8 cellular contexts compared by ENCODE assay signal in the genomic region with DNA sequence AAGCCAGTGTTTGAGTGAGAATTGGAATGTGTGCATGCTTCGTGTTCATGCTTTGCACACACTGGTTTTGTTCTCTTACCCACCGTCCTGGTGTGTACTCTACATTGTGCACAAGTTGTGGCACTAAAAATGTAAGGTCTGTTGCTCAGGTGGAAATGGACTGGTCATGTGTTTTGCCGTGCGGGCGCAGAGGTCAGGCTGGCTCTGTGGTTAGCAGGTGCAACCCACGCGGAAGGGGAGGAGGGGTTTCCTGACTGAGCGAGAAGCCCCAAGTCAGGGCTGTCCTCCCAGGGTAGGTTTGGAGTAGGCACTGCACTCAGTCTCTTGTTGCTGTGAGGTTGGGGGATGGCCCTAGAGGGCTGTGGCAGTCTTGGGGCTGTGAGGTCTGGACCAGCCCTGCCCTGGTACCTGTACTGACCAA.
DNase-seq lines count a peak whose midpoint lies in the region; ATAC-seq and TF ChIP-seq lines count a peak whose summit lies in the region.

No MANE protein-coding gene starts in this region.

- H3K9ac ChIP-seq in mesenchymal stem cell (ENCODE audit: low read length): no peak overlapping the region

- peak; percentile 56 for ATAC-seq in GM23338

- H3K4me2 ChIP-seq in GM23338 (no peak overlapping the region), mesenchymal stem cell (ENCODE audit: low read length, poor library complexity, severe bottlenecking) (no peak overlapping the region)

- peaks cover 11% of the 10 kb centered on the region for H3K27me3 Mint-ChIP-seq in GM23338 (ENCODE audit: insufficient read depth, low read depth, poor library complexity)

- peaks cover 33% of the 10 kb centered on the region for H3K36me3 Mint-ChIP-seq in GM23338 (ENCODE audit: low read depth)

- peak overlapping the region; percentile 30; the same call in 1 of the 2 replicates for H3K4me3 ChIP-seq in GM12865 (ENCODE audit: low read depth, low read length)
- H3K4me3 ChIP-seq in GM23338: no peak overlapping the region
- H3K4me3 ChIP-seq in mesenchymal stem cell (ENCODE audit: insufficient read depth in 1 of 2, low read depth in 1 of 2, low read length in 2 of 2): no peak overlapping the region

- no peaks in the 10 kb centered on the region for H3K9me3 ChIP-seq in mesenchymal stem cell (ENCODE audit: control insufficient read depth, low read length)

- peak overlapping the region; percentile 61; the same call in 1 of the 2 replicates for H3K27ac Mint-ChIP-seq in GM23338

- DNase-seq in GM12865 (ENCODE audit: low read depth): peak; percentile 81
- DNase-seq in GM23338 (ENCODE audit: low spot score): no peak
- DNase-seq in activated CD4-positive, alpha-beta T cell treated with anti-CD3 and anti-CD28 coated beads for 4 hours: peak; percentile 29 to 33
- no peak for DNase-seq in mesenchymal stem cell
- no peak for DNase-seq in NCI-H2029 treated with DMSO at 0.1 percent for 48 hours (lab: John Stamatoyannopoulos, UW)
- DNase-seq in NCI-H69 (lab: John Stamatoyannopoulos, UW): no peak
- no peak for DNase-seq in NCI-H446 (lab: John Stamatoyannopoulos, UW)
- no peak for DNase-seq in DMS114 treated with DMSO at 0.1 percent for 48 hours (lab: John Stamatoyannopoulos, UW; ENCODE audit: unreplicated experiment)

- no peak overlapping the region for H3K4ac ChIP-seq in mesenchymal stem cell (ENCODE audit: low read depth in 1 of 2, low read length in 2 of 2)

- peak overlapping the region in 1 of 2 experiments; percentile 15 for H3K23ac ChIP-seq in mesenchymal stem cell (ENCODE audit: low read length in 2 of 2)

- H3K4me3 Mint-ChIP-seq in GM23338: no peak overlapping the region

- H2BK12ac ChIP-seq in mesenchymal stem cell (ENCODE audit: low read length in 2 of 2): no peak overlapping the region

- H2AFZ ChIP-seq in GM23338 (no peak overlapping the region), mesenchymal stem cell (ENCODE audit: low read depth, low read length) (no peak overlapping the region)

- no peak overlapping the region for H2BK120ac ChIP-seq in mesenchymal stem cell (ENCODE audit: low read depth, low read length)

- H2BK15ac ChIP-seq in mesenchymal stem cell (ENCODE audit: low read depth, poor library complexity, severe bottlenecking): no peak overlapping the region

- TF ChIP-seq CTCF in GM12865 (IDR thresholded peaks at IDR 0.05; ENCODE audit: insufficient read depth, low read depth, low read length, missing control alignments) (no peak), GM23338 (conservative IDR thresholded peaks at IDR 0.05; ENCODE audit: low read depth in 2 of 2) (no peak)

- no peak overlapping the region for H4K8ac ChIP-seq in mesenchymal stem cell (ENCODE audit: low read length)

- H4K91ac ChIP-seq in mesenchymal stem cell (ENCODE audit: low read length): peak overlapping the region; percentile 11

- H3K36me3 ChIP-seq in GM23338 (ENCODE audit: insufficient read depth) (peaks cover 9% of the 10 kb centered on the region), mesenchymal stem cell (ENCODE audit: control insufficient read depth in 1 of 2, insufficient read depth in 2 of 2, low read depth in 1 of 2, low read length in 2 of 2) (peaks cover 0 to 25% of the 10 kb centered on the region in 2 experiments)

- H3K18ac ChIP-seq in mesenchymal stem cell (ENCODE audit: low read depth in 1 of 2, low read length in 2 of 2): peak overlapping the region in 1 of 2 experiments; percentile 14

- H3K14ac ChIP-seq in mesenchymal stem cell (ENCODE audit: low read length in 2 of 2): peak overlapping the region in 1 of 2 experiments; percentile 18

- peaks cover 32% of the 10 kb centered on the region for H3K9me3 Mint-ChIP-seq in GM23338

- peaks cover 50% of the 10 kb centered on the region for H3K4me1 Mint-ChIP-seq in GM23338

- peaks cover 49% of the 10 kb centered on the region for H4K20me1 ChIP-seq in GM23338 (replicated peaks; ENCODE audit: insufficient read depth)

- WGBS in mesenchymal stem cell: 97% methylated on average over 8 of the region's 8 CpGs

- H2BK5ac ChIP-seq in mesenchymal stem cell (ENCODE audit: low read depth, low read length, poor library complexity, severe bottlenecking): no peak overlapping the region

- H2AK5ac ChIP-seq in mesenchymal stem cell (ENCODE audit: low read length, severe bottlenecking): no peak overlapping the region

- H3K79me2 ChIP-seq in GM23338 (replicated peaks; ENCODE audit: insufficient read depth): peaks cover 99% of the 10 kb centered on the region

- H3K4me1 ChIP-seq in GM23338 (ENCODE audit: insufficient read depth) (peaks cover 38% of the 10 kb centered on the region), mesenchymal stem cell (ENCODE audit: control insufficient read depth, insufficient read depth, low read depth, low read length) (peaks cover 21% of the 10 kb centered on the region)

- H3K27me3 ChIP-seq in GM23338 (ENCODE audit: insufficient read depth): no peaks in the 10 kb centered on the region
- H3K27me3 ChIP-seq in mesenchymal stem cell (ENCODE audit: control insufficient read depth in 1 of 2, insufficient read depth in 1 of 2, low read length in 2 of 2): no peaks in the 10 kb centered on the region

- no peaks in the 10 kb centered on the region; the same call in 1 of the 2 replicates for H3K9me2 ChIP-seq in GM23338 (ENCODE audit: insufficient read depth)

- 0 out of 2 replicates have a peak, but pooled peaks cover 4% of the 10 kb centered on the region for H3F3A ChIP-seq in GM23338 (replicated peaks; ENCODE audit: low read depth)

- H3K27ac ChIP-seq in GM23338 (ENCODE audit: low read depth) (peak overlapping the region; percentile 50; the same call in 1 of the 2 replicates), mesenchymal stem cell (ENCODE audit: low read length, poor library complexity, severe bottlenecking) (no peak overlapping the region)

- peaks cover 41% of the 10 kb centered on the region for H3K79me1 ChIP-seq in mesenchymal stem cell (replicated peaks; ENCODE audit: low read length, poor library complexity, severe bottlenecking)

TF ChIP-seq in GM23338, 12 proteins besides CTCF, POLR2A, EP300 and RAD21:
- no peak for TF ChIP-seq EZH2 (IDR thresholded peaks at IDR 0.05; ENCODE audit: low read depth, unreplicated experiment)
- no peak for TF ChIP-seq CREB1 (CRISPR knock-in tag; IDR thresholded peaks at IDR 0.05; ENCODE audit: low read depth)
- TF ChIP-seq, protein P1, sequence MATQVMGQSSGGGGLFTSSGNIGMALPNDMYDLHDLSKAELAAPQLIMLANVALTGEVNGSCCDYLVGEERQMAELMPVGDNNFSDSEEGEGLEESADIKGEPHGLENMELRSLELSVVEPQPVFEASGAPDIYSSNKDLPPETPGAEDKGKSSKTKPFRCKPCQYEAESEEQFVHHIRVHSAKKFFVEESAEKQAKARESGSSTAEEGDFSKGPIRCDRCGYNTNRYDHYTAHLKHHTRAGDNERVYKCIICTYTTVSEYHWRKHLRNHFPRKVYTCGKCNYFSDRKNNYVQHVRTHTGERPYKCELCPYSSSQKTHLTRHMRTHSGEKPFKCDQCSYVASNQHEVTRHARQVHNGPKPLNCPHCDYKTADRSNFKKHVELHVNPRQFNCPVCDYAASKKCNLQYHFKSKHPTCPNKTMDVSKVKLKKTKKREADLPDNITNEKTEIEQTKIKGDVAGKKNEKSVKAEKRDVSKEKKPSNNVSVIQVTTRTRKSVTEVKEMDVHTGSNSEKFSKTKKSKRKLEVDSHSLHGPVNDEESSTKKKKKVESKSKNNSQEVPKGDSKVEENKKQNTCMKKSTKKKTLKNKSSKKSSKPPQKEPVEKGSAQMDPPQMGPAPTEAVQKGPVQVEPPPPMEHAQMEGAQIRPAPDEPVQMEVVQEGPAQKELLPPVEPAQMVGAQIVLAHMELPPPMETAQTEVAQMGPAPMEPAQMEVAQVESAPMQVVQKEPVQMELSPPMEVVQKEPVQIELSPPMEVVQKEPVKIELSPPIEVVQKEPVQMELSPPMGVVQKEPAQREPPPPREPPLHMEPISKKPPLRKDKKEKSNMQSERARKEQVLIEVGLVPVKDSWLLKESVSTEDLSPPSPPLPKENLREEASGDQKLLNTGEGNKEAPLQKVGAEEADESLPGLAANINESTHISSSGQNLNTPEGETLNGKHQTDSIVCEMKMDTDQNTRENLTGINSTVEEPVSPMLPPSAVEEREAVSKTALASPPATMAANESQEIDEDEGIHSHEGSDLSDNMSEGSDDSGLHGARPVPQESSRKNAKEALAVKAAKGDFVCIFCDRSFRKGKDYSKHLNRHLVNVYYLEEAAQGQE (IDR thresholded peaks at IDR 0.05; ENCODE audit: unreplicated experiment): no peak
- TF ChIP-seq STAT1 (IDR thresholded peaks at IDR 0.05; ENCODE audit: unreplicated experiment): no peak
- no peak for TF ChIP-seq NANOG (IDR thresholded peaks at IDR 0.05; ENCODE audit: borderline replicate concordance)

Comparison
In these comparisons a context has a peak if more than half of its experiments do, and no peak if none do; other contexts are left out.
1. DNase-seq: peak in GM12865 (single experiment) and activated CD4-positive, alpha-beta T cell treated with anti-CD3 and anti-CD28 coated beads for 4 hours (2 of 2); none in GM23338 (single experiment), mesenchymal stem cell (single experiment), NCI-H2029 treated with DMSO at 0.1 percent for 48 hours (single experiment), NCI-H69 (single experiment), NCI-H446 (0 of 2) and DMS114 treated with DMSO at 0.1 percent for 48 hours (single experiment).